In the genomic region with DNA sequence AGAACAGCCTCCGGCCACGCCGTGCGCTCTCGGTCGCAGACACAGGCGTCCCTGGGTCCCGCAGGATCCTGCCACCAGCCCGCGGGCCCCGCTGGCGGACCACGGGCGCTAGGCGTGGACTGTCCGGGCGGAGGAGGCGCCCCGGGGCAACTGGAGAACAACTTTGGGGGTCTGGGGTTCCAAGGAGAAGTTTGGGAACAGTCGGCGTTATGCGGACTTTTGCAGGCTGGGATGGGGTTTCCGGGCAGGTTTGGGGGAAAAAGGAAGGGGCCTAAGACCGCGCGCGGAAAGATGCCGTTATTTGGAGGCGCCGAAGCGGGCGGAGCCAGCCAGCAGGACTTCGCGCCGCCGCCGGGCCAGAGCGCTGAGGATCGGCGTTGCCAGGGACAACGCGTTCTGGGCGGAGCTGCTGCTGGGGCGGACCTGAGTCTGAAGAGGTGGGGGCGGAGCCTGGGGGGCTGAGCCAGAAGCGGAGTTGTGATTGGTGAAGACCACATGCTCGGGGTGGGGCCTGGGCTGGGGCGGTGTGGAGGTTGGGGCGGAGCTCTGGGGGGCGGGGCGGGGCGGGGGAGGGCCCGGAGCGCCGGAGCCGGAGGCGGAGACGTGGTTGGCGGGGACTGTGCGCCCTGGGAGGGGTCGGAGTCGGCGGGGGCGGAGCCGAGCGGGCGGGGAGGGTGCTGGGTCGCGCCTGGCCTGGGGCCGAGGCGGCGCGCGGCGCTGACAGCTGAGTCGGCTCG, we compare ENCODE assay signal across 8 cellular contexts.
DNase-seq lines count a peak whose midpoint lies in the region; ATAC-seq and TF ChIP-seq lines count a peak whose summit lies in the region.

A gene (plus strand): TSS at position 680 of the 737 bp plus-strand sequence. CDS start 120 bp downstream, outside the sequence.

- peak; percentile 99 for DNase-seq in AG09319 (ENCODE audit: extremely low read depth, low read depth)
- peak; percentile 99 for DNase-seq in NCI-H345 (lab: John Stamatoyannopoulos, UW)
- DNase-seq in activated CD4-positive, CD25-positive, alpha-beta regulatory T cell (lab: John Stamatoyannopoulos, UW) = peak; percentile 96 to 98 (median 98)
- peak; percentile 99 for DNase-seq in central memory CD4-positive, alpha-beta T cell
- DNase-seq in islet precursor cell = peak; percentile 100
- peak; percentile 99 for DNase-seq in stimulated activated CD4-positive, alpha-beta T cell treated with anti-CD3 and anti-CD28 coated beads, Interleukin-12 subunit alpha, Interleukin-12 subunit beta, amount 100 ng/mL, for 4 hours

- ATAC-seq in GM19025 (IDR thresholded peaks at IDR 0.05; ENCODE audit: low read depth, unreplicated experiment) (peak; percentile 89), HG03280 (IDR thresholded peaks at IDR 0.05; ENCODE audit: unreplicated experiment) (peak; percentile 94)

- TF ChIP-seq CTCF in AG09319 (IDR thresholded peaks at IDR 0.05; ENCODE audit: low read depth, low read length) = no peak

Comparison
In these comparisons a context has a peak if more than half of its experiments do, and no peak if none do; other contexts are left out.
1. Peak in every context shown above with its lines: DNase-seq and ATAC-seq.